ENCODE assay signal across 8 cellular contexts in the genomic region with DNA sequence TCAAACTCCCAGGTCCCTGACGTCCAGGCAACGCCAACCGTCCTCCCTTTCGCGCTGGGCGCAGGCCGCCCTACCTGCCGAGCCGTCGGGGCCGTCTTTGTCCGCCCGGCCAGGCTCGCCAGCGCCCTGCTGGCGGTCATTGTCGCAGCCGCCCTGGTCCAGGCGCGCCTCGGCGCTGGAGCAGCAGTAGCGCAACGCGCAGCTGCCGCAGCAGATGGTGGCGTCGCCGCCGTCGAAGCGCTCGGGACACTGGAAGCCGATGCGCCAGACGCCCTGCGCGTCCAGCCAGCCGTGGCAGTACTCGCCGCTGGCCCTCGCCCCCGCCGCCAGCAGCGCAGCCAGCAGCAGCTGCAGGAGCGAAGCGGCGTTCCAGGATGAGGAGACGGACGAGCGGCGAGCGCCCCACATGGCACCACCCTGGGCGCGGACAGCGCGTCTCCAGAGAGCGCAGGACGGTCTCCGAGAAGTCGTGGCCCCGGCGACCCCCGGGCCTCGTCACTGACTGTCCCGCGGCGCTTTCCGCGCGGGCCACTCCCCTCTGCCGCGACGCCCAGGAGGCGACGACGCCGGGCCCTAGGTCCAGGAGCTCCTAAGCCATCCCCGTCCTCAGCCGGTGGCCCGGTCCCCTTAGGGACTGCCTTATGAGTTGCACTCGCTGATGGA. TPM values are rescaled to one million over a fixed set of nuclear protein-coding genes. Genes with fewer than 3 reads are reported as not detected.
DNase-seq lines count a peak whose midpoint lies in the region; ATAC-seq, FAIRE-seq and TF ChIP-seq lines count a peak whose summit lies in the region.

No MANE protein-coding gene starts in this region.

- peaks cover 0 to 36% (median 3%) of the 10 kb centered on the region in 5 donors for H3K27me3 Mint-ChIP-seq in naive thymus-derived CD8-positive, alpha-beta T cell
- peaks cover 46 to 73% (median 48%) of the 10 kb centered on the region in 3 donors for H3K27me3 Mint-ChIP-seq in CD14-positive monocyte (ENCODE audit: low read depth in 3 of 3)

- peak; percentile 23 for DNase-seq in D721Med (ENCODE audit: insufficient read length, low spot score)
- peak; percentile 10 for DNase-seq in NCI-H2227 treated with DMSO at 0.1 percent for 48 hours (lab: John Stamatoyannopoulos, UW)
- peak in 7 of 10 donors; percentile 5 to 41 (median 19) for DNase-seq in naive thymus-derived CD8-positive, alpha-beta T cell
- DNase-seq in CD14-positive monocyte (ENCODE audit: low spot score), result no peak
- DNase-seq in MV-4-11 (lab: John Stamatoyannopoulos, UW), result no peak
- DNase-seq in NCI-H2029 (lab: John Stamatoyannopoulos, UW), result no peak
- DNase-seq in RWPE1 (ENCODE audit: low spot score), result no peak

- H3K4me1 Mint-ChIP-seq in naive thymus-derived CD8-positive, alpha-beta T cell, result peaks cover 7 to 22% (median 16%) of the 10 kb centered on the region in 4 donors
- H3K4me1 Mint-ChIP-seq in CD14-positive monocyte, result peaks cover 3% of the 10 kb centered on the region

- POLR2A ChIA-PET in naive thymus-derived CD8-positive, alpha-beta T cell (lab: Charles Lee), result interaction anchor here (0.7 to 1.5 kb wide), 3 partner anchors 32 to 149 kb away, joined by 3 to 6 read pairs (median 5); no protein-coding TSS in a partner anchor
- POLR2A ChIA-PET in RWPE1 (lab: Yijun Ruan, JAX; ENCODE audit: low non-redundant PET), result no interaction called here

- no peak overlapping the region for H3K27ac Mint-ChIP-seq in naive thymus-derived CD8-positive, alpha-beta T cell
- H3K27ac Mint-ChIP-seq in CD14-positive monocyte, result no peak overlapping the region

- FAIRE-seq in D721Med (lab: Jason Lieb, UNC), result no peak

- ATAC-seq in naive thymus-derived CD8-positive, alpha-beta T cell, result peak; percentile 14 to 17

- CTCF ChIA-PET in RWPE1 (lab: Yijun Ruan, JAX), result interaction anchor here (0.5 to 0.6 kb wide), 2 partner anchors 318 to 1933 kb away, joined by 3 to 4 read pairs; no protein-coding TSS in a partner anchor

- peak overlapping the region; percentile 32 to 93 (median 84) for H3K4me3 Mint-ChIP-seq in naive thymus-derived CD8-positive, alpha-beta T cell
- H3K4me3 Mint-ChIP-seq in CD14-positive monocyte, result peak overlapping the region in 1 of 2 donors; percentile 55

- H3K9me3 Mint-ChIP-seq in naive thymus-derived CD8-positive, alpha-beta T cell, result no peaks in the 10 kb centered on the region
- H3K9me3 Mint-ChIP-seq in CD14-positive monocyte, result peaks cover 0 to 4% (median 0%) of the 10 kb centered on the region in 7 donors

- intact Hi-C loops in CD14-positive monocyte (cut with micrococcal nuclease), result no loop called here

- no peaks in the 10 kb centered on the region for H3K36me3 Mint-ChIP-seq in naive thymus-derived CD8-positive, alpha-beta T cell
- H3K36me3 Mint-ChIP-seq in CD14-positive monocyte, result peaks cover 0 to 3% of the 10 kb centered on the region in 2 donors

- peak overlapping the region; percentile 2 for H3K27ac ChIP-seq in cingulate gyrus (ENCODE audit: low read depth, low read length)
- H3K27ac ChIP-seq in RWPE1, result no peak overlapping the region

- TF ChIP-seq CTCF in D721Med (IDR thresholded peaks at IDR 0.05; ENCODE audit: insufficient read depth, missing control alignments), result no peak
- TF ChIP-seq CTCF in CD14-positive monocyte (IDR thresholded peaks at IDR 0.05), result no peak
- no peak for TF ChIP-seq CTCF in RWPE1 (conservative IDR thresholded peaks at IDR 0.05; ENCODE audit: low read depth)

RNA-seq across cellular contexts. Expression of a gene that starts 1.1 kb away (rescaled TPM):
- total RNA-seq in naive thymus-derived CD8-positive, alpha-beta T cell, result 1 to 10 TPM; 1.1 to 1.5 TPM
- polyA plus RNA-seq in naive thymus-derived CD8-positive, alpha-beta T cell, result 1 to 10 TPM in 1 of 3 donors, under 1 TPM in 2; 0.37 to 1.8 (median 0.58) TPM
- not detected for polyA plus RNA-seq in CD14-positive monocyte

Comparison
In these comparisons a context has a peak if more than half of its experiments do, and no peak if none do; other contexts are left out.
1. DNase-seq: peak in D721Med (single experiment), NCI-H2227 treated with DMSO at 0.1 percent for 48 hours (single experiment) and naive thymus-derived CD8-positive, alpha-beta T cell (7 of 10); none in CD14-positive monocyte (single experiment), MV-4-11 (single experiment), NCI-H2029 (single experiment) and RWPE1 (single experiment).